8 cellular contexts compared by ENCODE assay signal in the genomic region with DNA sequence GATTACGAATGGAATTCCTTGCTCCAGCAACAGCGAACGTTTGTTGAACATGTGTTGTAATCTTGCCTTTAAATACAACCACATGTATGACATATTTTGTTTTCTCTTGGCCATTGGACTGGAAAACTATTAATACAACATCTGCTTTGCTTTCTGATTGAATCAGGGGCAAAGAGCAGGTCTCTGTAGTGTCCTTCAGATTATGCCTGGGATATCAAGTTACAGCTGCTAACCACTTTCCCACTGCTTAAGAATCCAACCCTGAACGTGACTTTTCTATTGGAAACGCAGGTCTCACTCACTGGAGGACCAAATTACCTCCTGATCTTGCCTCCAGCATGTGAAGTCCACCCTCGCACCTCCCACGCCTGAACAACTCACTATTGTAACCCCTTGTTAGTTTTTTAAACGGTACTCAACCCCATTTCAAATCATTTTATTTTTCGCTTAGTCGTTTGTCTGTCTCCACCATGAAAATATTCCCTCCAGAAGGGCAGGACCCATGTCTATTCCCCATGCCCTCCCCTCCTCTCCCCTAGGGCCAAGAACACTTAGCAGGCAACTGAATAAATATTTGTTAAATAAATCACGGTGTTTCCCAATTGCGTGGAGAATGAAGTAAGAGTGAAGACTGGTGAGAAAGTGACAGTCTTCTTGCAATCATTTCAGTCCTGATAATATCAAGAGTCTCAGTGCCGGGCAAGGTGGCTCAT. TPM values are rescaled to one million over a fixed set of nuclear protein-coding genes. Genes with fewer than 3 reads are reported as not detected.
DNase-seq lines count a peak whose midpoint lies in the region; ATAC-seq and TF ChIP-seq lines count a peak whose summit lies in the region.

No MANE protein-coding gene starts in this region.

- no peak for TF ChIP-seq EP300 in gastroesophageal sphincter (IDR thresholded peaks at IDR 0.05)

- POLR2A ChIA-PET in RWPE1 (lab: Yijun Ruan, JAX; ENCODE audit: low non-redundant PET) = no interaction called here

- H3K36me3 ChIP-seq in gastroesophageal sphincter (no peaks in the 10 kb centered on the region), skeletal muscle tissue (ENCODE audit: control insufficient read depth in 3 of 3, insufficient read depth in 3 of 3, low read length in 3 of 3) (no peaks in the 10 kb centered on the region)

- peak overlapping the region in 2 of 3 donors; percentile 11 to 55 for H3K9ac ChIP-seq in skeletal muscle tissue (ENCODE audit: low read depth in 1 of 3, low read length in 3 of 3)

- H3K9me3 ChIP-seq in gastroesophageal sphincter (no peaks in the 10 kb centered on the region), skeletal muscle tissue (ENCODE audit: control insufficient read depth in 3 of 3, low read length in 3 of 3) (no peaks in the 10 kb centered on the region)

- H3K4me3 ChIP-seq in HFF-Myc (replicated peaks; ENCODE audit: low read depth, low read length) = no peak overlapping the region; the same call in 1 of the 2 replicates
- H3K4me3 ChIP-seq in gastroesophageal sphincter = peak overlapping the region in 1 of 2 donors; percentile 39
- peak overlapping the region; percentile 6 to 57 (median 46) for H3K4me3 ChIP-seq in skeletal muscle tissue (ENCODE audit: low read length in 3 of 3)

- ATAC-seq in gastroesophageal sphincter (peak; percentile 82), HG03520 (IDR thresholded peaks at IDR 0.05; ENCODE audit: unreplicated experiment) (no peak), GM21423 (IDR thresholded peaks at IDR 0.05; ENCODE audit: unreplicated experiment) (no peak)

- H3K27me3 ChIP-seq in gastroesophageal sphincter = no peaks in the 10 kb centered on the region
- H3K27me3 ChIP-seq in skeletal muscle tissue (ENCODE audit: control insufficient read depth in 3 of 3, insufficient read depth in 3 of 3, low read length in 3 of 3) = no peaks in the 10 kb centered on the region

- TF ChIP-seq POLR2A in gastroesophageal sphincter (IDR thresholded peaks at IDR 0.05) = no peak

- WGBS in gastroesophageal sphincter (ENCODE audit: low coverage in 1 of 2), 2 donors = 52 to 65% methylated on average over 12 to 13 of the region's 13 CpGs

- no peak for TF ChIP-seq CTCF in HFF-Myc (IDR thresholded peaks at IDR 0.05; ENCODE audit: low read depth, low read length, missing control alignments)
- no peak for TF ChIP-seq CTCF in RWPE1 (conservative IDR thresholded peaks at IDR 0.05; ENCODE audit: low read depth)
- TF ChIP-seq CTCF in gastroesophageal sphincter (IDR thresholded peaks at IDR 0.05) = no peak

- H3K4me1 ChIP-seq in gastroesophageal sphincter (peaks cover 0 to 41% (median 7%) of the 10 kb centered on the region in 3 donors), skeletal muscle tissue (ENCODE audit: control insufficient read depth in 3 of 3, insufficient read depth in 3 of 3, low read length in 3 of 3) (peaks cover 27 to 29% (median 27%) of the 10 kb centered on the region in 3 donors)

- H3K27ac ChIP-seq in RWPE1 (peak overlapping the region; percentile 20; the same call in 1 of the 2 replicates), gastroesophageal sphincter (peak overlapping the region in 3 of 4 donors; percentile 71 to 80 (median 75)), skeletal muscle tissue (ENCODE audit: low read depth, low read length) (peak overlapping the region; percentile 65)

- peak; percentile 97 for DNase-seq in HFF-Myc (ENCODE audit: extremely low read depth, low read depth)
- DNase-seq in RWPE1 (ENCODE audit: low spot score) = peak; percentile 66
- no peak for DNase-seq in islet precursor cell
- no peak for DNase-seq in HPDE6-E6E7 (ENCODE audit: extremely low spot score)

- CTCF ChIA-PET in RWPE1 (lab: Yijun Ruan, JAX) = interaction anchor here (0.6 kb wide), 1 partner anchor 288 kb away, joined by 3 read pairs; no protein-coding TSS in a partner anchor

RNA-seq across cellular contexts. Expression of gene MRTFB, which starts 57.4 kb away (rescaled TPM):
- total RNA-seq in gastroesophageal sphincter = 10 to 100 TPM; 38.8 to 53.1 (median 41.1) TPM
- total RNA-seq in skeletal muscle tissue = 13.0 TPM

Comparison
In these comparisons a context has a peak if more than half of its experiments do, and no peak if none do; other contexts are left out.
1. DNase-seq: peak in HFF-Myc (single experiment) and RWPE1 (single experiment); none in islet precursor cell (single experiment) and HPDE6-E6E7 (single experiment).
2. H3K27ac ChIP-seq: peak in every context shown above with its lines; median percentile 75 in gastroesophageal sphincter; 65 in skeletal muscle tissue; 20 in RWPE1.